ENCODE assay signal across 8 cellular contexts in the genomic region with DNA sequence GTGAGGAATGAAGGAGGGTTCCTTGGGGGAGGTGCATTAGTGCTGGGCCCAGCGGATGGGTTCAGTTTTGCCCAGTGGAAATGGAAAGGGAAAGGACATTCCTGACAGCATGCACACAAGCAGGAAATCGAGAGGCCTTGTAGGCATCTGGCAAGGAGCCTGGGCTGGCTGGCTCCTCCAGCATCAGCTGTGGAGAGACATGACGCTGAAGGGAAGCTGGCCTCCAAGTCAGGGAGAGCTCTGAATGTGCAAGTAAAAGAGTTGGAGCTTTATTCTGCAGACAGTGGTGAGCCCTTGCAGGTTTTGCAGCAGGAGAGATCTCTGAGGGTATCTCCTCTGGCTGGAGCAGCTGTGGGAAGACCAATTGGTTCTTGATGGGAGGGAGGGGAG.
DNase-seq lines count a peak whose midpoint lies in the region; ATAC-seq, FAIRE-seq and TF ChIP-seq lines count a peak whose summit lies in the region.
"Had no signal": no experiment of that assay in that cellular context is flagged by ENCODE, and none has a peak within 500 bp of the region (broad histone marks: within the 10 kb centered on the region; RNA-seq: fewer than 3 reads in every experiment).

No MANE protein-coding gene starts in this region.

- H3K4me3 ChIP-seq in testis: no peak overlapping the region

- H3K27me3 ChIP-seq in testis: no peaks in the 10 kb centered on the region

- H3K36me3 ChIP-seq in testis (ENCODE audit: low read depth, missing control alignments): no peaks in the 10 kb centered on the region

- TF ChIP-seq CTCF in testis (IDR thresholded peaks at IDR 0.05): no peak

- peaks cover 22% of the 10 kb centered on the region for H3K27me3 Mint-ChIP-seq in central memory CD8-positive, alpha-beta T cell

- 26 to 41% methylated on average over 3 of the region's 3 CpGs for WGBS in testis, 2 donors

- intact Hi-C loops in left colon (cut with DNase I, micrococcal nuclease): no loop called here
- intact Hi-C loops in testis (cut with DNase I; ENCODE audit: low total_unique reads): no loop called here

- TF ChIP-seq POLR2A in testis (IDR thresholded peaks at IDR 0.05): no peak
- no peak for TF ChIP-seq POLR2A in GM12891 (IDR thresholded peaks at IDR 0.05; ENCODE audit: low read depth, low read length)

- H3K4me1 Mint-ChIP-seq in central memory CD8-positive, alpha-beta T cell: peaks cover 6% of the 10 kb centered on the region

- no peak for ATAC-seq in central memory CD8-positive, alpha-beta T cell (replicated peaks; ENCODE audit: extremely low read depth, poor library complexity, severe bottlenecking)
- ATAC-seq in left colon: peak; percentile 42

- peak overlapping the region; percentile 26 for H3K27ac Mint-ChIP-seq in central memory CD8-positive, alpha-beta T cell (ENCODE audit: low read depth)

- H3K4me3 Mint-ChIP-seq in central memory CD8-positive, alpha-beta T cell: no peak overlapping the region

- H3K4me1 ChIP-seq in testis: peaks cover 4% of the 10 kb centered on the region

- no peaks in the 10 kb centered on the region for H3K9me3 Mint-ChIP-seq in central memory CD8-positive, alpha-beta T cell

- H3K9me3 ChIP-seq in testis: no peaks in the 10 kb centered on the region

- H3K36me3 Mint-ChIP-seq in central memory CD8-positive, alpha-beta T cell (ENCODE audit: insufficient read depth): no peaks in the 10 kb centered on the region

- H3K27ac ChIP-seq in testis: no peak overlapping the region

- FAIRE-seq in GM12891 (lab: Jason Lieb, UNC): no peak

- peak; percentile 35 for DNase-seq in NCI-H1092 (lab: John Stamatoyannopoulos, UW)
- DNase-seq in central memory CD8-positive, alpha-beta T cell (ENCODE audit: low spot score in 2 of 2): no peak
- DNase-seq in left colon: peak; percentile 54 to 79
- peak; percentile 80 for DNase-seq in testis
- DNase-seq in NCI-H774 (lab: John Stamatoyannopoulos, UW): no peak
- DNase-seq in NCI-H748 (lab: John Stamatoyannopoulos, UW; ENCODE audit: unreplicated experiment): no peak
- DNase-seq in GM12891 (ENCODE audit: insufficient read length, low spot score): no peak
- DNase-seq: stimulated activated CD4-positive, alpha-beta T cell treated with anti-CD3 and anti-CD28 coated beads, Interleukin-4, amount 100 ng/mL, for 1 hour had no signal

TF ChIP-seq in GM12891, 5 proteins besides CTCF, POLR2A, EP300 and RAD21:
- TF ChIP-seq TAF1 (IDR thresholded peaks at IDR 0.05; ENCODE audit: low read depth, low read length) (no peak), SPI1 (IDR thresholded peaks at IDR 0.05; ENCODE audit: low read depth, low read length) (no peak), POLR2AphosphoS5 (IDR thresholded peaks at IDR 0.05; ENCODE audit: low read depth, low read length) (no peak), POU2F2 (IDR thresholded peaks at IDR 0.05; ENCODE audit: low read depth, low read length) (no peak), PAX5 (IDR thresholded peaks at IDR 0.05; ENCODE audit: insufficient read depth, low read length, severe bottlenecking) (no peak)

Comparison
In these comparisons a context has a peak if more than half of its experiments do, and no peak if none do; other contexts are left out.
1. DNase-seq: peak in NCI-H1092 (single experiment), left colon (2 of 2) and testis (single experiment); none in central memory CD8-positive, alpha-beta T cell (0 of 2), NCI-H774 (single experiment), NCI-H748 (single experiment) and GM12891 (single experiment).